Comparison of ENCODE assay signal across 1 cellular context in the genomic region with DNA sequence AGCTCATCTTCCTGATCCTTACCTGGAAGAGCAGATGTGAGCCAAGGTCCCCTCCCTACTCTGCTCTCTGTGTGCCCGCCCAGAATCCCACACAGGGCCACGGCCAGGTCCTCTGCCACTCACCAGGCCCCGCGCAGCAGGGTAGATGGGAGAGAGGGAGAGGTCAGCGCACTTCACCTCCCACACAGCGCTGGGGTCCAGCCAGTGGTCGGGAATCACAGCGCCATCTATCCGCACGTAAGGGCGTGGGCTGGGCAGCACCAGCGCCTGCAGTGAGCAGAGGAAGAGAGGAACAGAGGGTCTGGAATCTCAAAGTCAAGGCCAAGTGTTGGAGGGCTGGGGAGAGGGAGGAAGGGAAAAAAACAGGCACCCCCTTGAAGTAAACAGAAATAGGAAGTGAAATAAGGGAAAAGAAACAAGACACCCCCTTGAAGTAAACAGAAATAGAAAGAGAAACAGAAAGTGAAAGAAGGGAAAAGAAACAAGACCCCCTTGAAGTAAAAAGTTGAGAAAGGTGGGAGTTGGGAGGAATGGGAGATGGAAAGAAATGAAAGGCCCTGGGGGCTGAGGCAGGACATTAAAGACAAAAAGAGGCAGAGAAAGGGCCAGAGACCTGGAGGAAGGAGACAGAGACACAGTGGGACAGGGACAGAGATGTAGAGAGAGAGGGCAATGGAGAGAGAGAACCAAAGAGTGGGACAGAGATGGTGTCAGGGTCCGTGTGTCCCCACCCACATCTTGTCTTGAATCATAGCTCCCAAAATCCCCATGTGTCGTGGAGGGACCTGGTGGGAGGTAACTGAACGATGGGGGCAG.
TF ChIP-seq lines count a peak whose summit lies in the region.

No MANE protein-coding gene starts in this region.

TF ChIP-seq in K562, 482 proteins besides CTCF, POLR2A, EP300 and RAD21:
- TF ChIP-seq, protein P1, sequence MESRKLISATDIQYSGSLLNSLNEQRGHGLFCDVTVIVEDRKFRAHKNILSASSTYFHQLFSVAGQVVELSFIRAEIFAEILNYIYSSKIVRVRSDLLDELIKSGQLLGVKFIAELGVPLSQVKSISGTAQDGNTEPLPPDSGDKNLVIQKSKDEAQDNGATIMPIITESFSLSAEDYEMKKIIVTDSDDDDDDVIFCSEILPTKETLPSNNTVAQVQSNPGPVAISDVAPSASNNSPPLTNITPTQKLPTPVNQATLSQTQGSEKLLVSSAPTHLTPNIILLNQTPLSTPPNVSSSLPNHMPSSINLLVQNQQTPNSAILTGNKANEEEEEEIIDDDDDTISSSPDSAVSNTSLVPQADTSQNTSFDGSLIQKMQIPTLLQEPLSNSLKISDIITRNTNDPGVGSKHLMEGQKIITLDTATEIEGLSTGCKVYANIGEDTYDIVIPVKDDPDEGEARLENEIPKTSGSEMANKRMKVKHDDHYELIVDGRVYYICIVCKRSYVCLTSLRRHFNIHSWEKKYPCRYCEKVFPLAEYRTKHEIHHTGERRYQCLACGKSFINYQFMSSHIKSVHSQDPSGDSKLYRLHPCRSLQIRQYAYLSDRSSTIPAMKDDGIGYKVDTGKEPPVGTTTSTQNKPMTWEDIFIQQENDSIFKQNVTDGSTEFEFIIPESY (CRISPR knock-in tag; IDR thresholded peaks at IDR 0.05) = peak; percentile 91
- TF ChIP-seq BCOR (IDR thresholded peaks at IDR 0.05) (no peak), ZNF780A (CRISPR knock-in tag; IDR thresholded peaks at IDR 0.05) (no peak), EGR1 (conservative IDR thresholded peaks at IDR 0.05) (0 out of 2 replicates have a peak, but pooled peaks have one; percentile 17)
